1 cellular context compared by ENCODE assay signal in the genomic region with DNA sequence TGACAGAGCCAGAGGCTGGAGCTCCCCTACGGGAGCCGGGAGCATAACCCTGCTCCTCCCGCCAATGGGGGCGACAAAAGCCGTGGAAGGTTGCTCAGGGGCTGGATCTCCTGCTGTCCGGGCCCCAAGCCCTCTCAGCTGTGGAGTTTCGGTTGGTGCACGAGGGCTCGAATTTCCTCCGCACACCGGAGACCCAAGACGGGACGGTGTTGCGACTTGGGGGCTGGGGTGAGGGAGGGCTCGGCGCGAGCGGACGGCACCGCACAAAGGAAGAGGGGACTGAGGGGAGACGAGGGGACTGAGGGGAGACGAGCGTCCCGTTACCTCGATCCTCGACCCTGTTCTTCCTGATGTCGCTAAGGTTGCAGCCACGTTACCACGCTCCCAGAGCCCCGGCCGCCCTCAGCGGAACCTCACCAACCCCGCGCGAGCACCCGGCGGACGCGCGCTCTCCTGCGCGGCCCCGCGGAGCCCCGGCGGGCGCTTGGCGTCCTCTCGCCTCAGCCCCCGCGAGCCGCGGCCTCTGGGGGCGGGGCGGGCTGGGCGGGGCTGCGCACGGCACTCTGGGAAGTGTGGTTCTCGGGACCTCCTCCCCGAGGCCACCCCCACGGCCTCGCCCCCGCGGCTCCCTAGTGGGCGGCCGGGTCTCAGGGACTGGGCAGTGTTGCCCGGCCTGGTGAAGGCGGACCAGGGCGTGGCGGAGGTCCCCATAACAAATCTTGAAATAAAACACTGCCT.
A peak's percentile ranks its signal among the peaks of the same experiment; 100 is the strongest.
TF ChIP-seq lines count a peak whose summit lies in the region.

A gene (minus strand): TSS at position 525 of the 738 bp plus-strand sequence. CDS start 25,079 bp downstream, outside the sequence.

TF ChIP-seq in HEK293, 187 proteins besides CTCF, POLR2A, EP300 and RAD21 (continued from another document and continues in another):
- TF ChIP-seq, protein P1, sequence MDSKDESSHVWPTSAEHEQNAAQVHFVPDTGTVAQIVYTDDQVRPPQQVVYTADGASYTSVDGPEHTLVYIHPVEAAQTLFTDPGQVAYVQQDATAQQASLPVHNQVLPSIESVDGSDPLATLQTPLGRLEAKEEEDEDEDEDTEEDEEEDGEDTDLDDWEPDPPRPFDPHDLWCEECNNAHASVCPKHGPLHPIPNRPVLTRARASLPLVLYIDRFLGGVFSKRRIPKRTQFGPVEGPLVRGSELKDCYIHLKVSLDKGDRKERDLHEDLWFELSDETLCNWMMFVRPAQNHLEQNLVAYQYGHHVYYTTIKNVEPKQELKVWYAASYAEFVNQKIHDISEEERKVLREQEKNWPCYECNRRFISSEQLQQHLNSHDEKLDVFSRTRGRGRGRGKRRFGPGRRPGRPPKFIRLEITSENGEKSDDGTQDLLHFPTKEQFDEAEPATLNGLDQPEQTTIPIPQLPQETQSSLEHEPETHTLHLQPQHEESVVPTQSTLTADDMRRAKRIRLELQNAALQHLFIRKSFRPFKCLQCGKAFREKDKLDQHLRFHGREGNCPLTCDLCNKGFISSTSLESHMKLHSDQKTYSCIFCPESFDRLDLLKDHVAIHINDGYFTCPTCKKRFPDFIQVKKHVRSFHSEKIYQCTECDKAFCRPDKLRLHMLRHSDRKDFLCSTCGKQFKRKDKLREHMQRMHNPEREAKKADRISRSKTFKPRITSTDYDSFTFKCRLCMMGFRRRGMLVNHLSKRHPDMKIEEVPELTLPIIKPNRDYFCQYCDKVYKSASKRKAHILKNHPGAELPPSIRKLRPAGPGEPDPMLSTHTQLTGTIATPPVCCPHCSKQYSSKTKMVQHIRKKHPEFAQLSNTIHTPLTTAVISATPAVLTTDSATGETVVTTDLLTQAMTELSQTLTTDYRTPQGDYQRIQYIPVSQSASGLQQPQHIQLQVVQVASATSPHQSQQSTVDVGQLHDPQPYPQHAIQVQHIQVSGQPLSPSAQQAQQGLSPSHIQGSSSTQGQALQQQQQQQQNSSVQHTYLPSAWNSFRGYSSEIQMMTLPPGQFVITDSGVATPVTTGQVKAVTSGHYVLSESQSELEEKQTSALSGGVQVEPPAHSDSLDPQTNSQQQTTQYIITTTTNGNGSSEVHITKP (tag by site-specific recombination; IDR thresholded peaks at IDR 0.05), result peak; percentile 45
- TF ChIP-seq ZNF391 (tag by site-specific recombination; IDR thresholded peaks at IDR 0.05; ENCODE audit: borderline replicate concordance, low read depth) (peak; percentile 35; the same call in 1 of the 2 replicates), ZNF335 (tag by site-specific recombination; conservative IDR thresholded peaks at IDR 0.05) (peak; percentile 58), ZEB2 (tag by site-specific recombination; IDR thresholded peaks at IDR 0.05) (peak; percentile 56; the same call in 1 of the 2 replicates), ZNF654 (tag by site-specific recombination; IDR thresholded peaks at IDR 0.05; ENCODE audit: low read depth) (no peak), ZNF670 (tag by site-specific recombination; IDR thresholded peaks at IDR 0.05; ENCODE audit: low read depth) (no peak), ZNF558 (tag by site-specific recombination; IDR thresholded peaks at IDR 0.05) (no peak), EGR2 (tag by site-specific recombination; IDR thresholded peaks at IDR 0.05; ENCODE audit: low read depth) (peak; percentile 68), ZNF24 (tag by site-specific recombination; IDR thresholded peaks at IDR 0.05) (peak; percentile 62; the same call in 1 of the 2 replicates), ZBTB8A (tag by site-specific recombination; IDR thresholded peaks at IDR 0.05) (0 out of 2 replicates have a peak, but pooled peaks have one; percentile 15), GLIS1 (tag by site-specific recombination; IDR thresholded peaks at IDR 0.05) (peak; percentile 40; the same call in 1 of the 2 replicates), KLF8 (tag by site-specific recombination; IDR thresholded peaks at IDR 0.05) (0 out of 2 replicates have a peak, but pooled peaks have one; percentile 25), KLF1 (tag by site-specific recombination; IDR thresholded peaks at IDR 0.05) (peak; percentile 25; the same call in 1 of the 2 replicates), ZFP3 (tag by site-specific recombination; IDR thresholded peaks at IDR 0.05; ENCODE audit: low read depth) (no peak), OSR2 (tag by site-specific recombination; IDR thresholded peaks at IDR 0.05) (0 out of 2 replicates have a peak, but pooled peaks have one; percentile 6), OVOL3 (tag by site-specific recombination; IDR thresholded peaks at IDR 0.05) (peak; percentile 18; the same call in 1 of the 2 replicates), ZNF341 (tag by site-specific recombination; IDR thresholded peaks at IDR 0.05; ENCODE audit: low read depth) (0 out of 2 replicates have a peak, but pooled peaks have one; percentile 18), ZNF366 (tag by site-specific recombination; conservative IDR thresholded peaks at IDR 0.05) (peak; percentile 24; the same call in 1 of the 2 replicates), KLF9 (tag by site-specific recombination; IDR thresholded peaks at IDR 0.05; ENCODE audit: low read depth) (peak; percentile 70), ZNF501 (tag by site-specific recombination; IDR thresholded peaks at IDR 0.05) (peak; percentile 68; the same call in 1 of the 2 replicates), ZNF202 (tag by site-specific recombination; IDR thresholded peaks at IDR 0.05; ENCODE audit: borderline replicate concordance) (no peak), ZSCAN16 (tag by site-specific recombination; IDR thresholded peaks at IDR 0.05) (0 out of 2 replicates have a peak, but pooled peaks have one; percentile 49), ZBTB17 (tag by site-specific recombination; IDR thresholded peaks at IDR 0.05) (0 out of 2 replicates have a peak, but pooled peaks have one; percentile 10), ZNF600 (tag by site-specific recombination; IDR thresholded peaks at IDR 0.05) (peak; percentile 68)
- TF ChIP-seq, protein P2, sequence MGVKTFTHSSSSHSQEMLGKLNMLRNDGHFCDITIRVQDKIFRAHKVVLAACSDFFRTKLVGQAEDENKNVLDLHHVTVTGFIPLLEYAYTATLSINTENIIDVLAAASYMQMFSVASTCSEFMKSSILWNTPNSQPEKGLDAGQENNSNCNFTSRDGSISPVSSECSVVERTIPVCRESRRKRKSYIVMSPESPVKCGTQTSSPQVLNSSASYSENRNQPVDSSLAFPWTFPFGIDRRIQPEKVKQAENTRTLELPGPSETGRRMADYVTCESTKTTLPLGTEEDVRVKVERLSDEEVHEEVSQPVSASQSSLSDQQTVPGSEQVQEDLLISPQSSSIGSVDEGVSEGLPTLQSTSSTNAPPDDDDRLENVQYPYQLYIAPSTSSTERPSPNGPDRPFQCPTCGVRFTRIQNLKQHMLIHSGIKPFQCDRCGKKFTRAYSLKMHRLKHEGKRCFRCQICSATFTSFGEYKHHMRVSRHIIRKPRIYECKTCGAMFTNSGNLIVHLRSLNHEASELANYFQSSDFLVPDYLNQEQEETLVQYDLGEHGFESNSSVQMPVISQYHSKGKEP (tag by site-specific recombination; IDR thresholded peaks at IDR 0.05), result no peak
- TF ChIP-seq, protein P3, sequence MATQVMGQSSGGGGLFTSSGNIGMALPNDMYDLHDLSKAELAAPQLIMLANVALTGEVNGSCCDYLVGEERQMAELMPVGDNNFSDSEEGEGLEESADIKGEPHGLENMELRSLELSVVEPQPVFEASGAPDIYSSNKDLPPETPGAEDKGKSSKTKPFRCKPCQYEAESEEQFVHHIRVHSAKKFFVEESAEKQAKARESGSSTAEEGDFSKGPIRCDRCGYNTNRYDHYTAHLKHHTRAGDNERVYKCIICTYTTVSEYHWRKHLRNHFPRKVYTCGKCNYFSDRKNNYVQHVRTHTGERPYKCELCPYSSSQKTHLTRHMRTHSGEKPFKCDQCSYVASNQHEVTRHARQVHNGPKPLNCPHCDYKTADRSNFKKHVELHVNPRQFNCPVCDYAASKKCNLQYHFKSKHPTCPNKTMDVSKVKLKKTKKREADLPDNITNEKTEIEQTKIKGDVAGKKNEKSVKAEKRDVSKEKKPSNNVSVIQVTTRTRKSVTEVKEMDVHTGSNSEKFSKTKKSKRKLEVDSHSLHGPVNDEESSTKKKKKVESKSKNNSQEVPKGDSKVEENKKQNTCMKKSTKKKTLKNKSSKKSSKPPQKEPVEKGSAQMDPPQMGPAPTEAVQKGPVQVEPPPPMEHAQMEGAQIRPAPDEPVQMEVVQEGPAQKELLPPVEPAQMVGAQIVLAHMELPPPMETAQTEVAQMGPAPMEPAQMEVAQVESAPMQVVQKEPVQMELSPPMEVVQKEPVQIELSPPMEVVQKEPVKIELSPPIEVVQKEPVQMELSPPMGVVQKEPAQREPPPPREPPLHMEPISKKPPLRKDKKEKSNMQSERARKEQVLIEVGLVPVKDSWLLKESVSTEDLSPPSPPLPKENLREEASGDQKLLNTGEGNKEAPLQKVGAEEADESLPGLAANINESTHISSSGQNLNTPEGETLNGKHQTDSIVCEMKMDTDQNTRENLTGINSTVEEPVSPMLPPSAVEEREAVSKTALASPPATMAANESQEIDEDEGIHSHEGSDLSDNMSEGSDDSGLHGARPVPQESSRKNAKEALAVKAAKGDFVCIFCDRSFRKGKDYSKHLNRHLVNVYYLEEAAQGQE (tag by site-specific recombination; IDR thresholded peaks at IDR 0.05), result peak; percentile 30; the same call in 1 of the 2 replicates
- TF ChIP-seq, protein P4, sequence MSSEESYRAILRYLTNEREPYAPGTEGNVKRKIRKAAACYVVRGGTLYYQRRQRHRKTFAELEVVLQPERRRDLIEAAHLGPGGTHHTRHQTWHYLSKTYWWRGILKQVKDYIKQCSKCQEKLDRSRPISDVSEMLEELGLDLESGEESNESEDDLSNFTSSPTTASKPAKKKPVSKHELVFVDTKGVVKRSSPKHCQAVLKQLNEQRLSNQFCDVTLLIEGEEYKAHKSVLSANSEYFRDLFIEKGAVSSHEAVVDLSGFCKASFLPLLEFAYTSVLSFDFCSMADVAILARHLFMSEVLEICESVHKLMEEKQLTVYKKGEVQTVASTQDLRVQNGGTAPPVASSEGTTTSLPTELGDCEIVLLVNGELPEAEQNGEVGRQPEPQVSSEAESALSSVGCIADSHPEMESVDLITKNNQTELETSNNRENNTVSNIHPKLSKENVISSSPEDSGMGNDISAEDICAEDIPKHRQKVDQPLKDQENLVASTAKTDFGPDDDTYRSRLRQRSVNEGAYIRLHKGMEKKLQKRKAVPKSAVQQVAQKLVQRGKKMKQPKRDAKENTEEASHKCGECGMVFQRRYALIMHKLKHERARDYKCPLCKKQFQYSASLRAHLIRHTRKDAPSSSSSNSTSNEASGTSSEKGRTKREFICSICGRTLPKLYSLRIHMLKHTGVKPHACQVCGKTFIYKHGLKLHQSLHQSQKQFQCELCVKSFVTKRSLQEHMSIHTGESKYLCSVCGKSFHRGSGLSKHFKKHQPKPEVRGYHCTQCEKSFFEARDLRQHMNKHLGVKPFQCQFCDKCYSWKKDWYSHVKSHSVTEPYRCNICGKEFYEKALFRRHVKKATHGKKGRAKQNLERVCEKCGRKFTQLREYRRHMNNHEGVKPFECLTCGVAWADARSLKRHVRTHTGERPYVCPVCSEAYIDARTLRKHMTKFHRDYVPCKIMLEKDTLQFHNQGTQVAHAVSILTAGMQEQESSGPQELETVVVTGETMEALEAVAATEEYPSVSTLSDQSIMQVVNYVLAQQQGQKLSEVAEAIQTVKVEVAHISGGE (tag by site-specific recombination; conservative IDR thresholded peaks at IDR 0.05; ENCODE audit: low read depth), result 0 out of 2 replicates have a peak, but pooled peaks have one; percentile 34
- TF ChIP-seq, protein P5, sequence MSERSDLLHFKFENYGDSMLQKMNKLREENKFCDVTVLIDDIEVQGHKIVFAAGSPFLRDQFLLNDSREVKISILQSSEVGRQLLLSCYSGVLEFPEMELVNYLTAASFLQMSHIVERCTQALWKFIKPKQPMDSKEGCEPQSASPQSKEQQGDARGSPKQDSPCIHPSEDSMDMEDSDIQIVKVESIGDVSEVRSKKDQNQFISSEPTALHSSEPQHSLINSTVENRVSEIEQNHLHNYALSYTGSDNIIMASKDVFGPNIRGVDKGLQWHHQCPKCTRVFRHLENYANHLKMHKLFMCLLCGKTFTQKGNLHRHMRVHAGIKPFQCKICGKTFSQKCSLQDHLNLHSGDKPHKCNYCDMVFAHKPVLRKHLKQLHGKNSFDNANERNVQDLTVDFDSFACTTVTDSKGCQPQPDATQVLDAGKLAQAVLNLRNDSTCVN (tag by site-specific recombination; optimal IDR thresholded peaks at IDR 0.05), result peak; percentile 87
- TF ChIP-seq, protein P6, sequence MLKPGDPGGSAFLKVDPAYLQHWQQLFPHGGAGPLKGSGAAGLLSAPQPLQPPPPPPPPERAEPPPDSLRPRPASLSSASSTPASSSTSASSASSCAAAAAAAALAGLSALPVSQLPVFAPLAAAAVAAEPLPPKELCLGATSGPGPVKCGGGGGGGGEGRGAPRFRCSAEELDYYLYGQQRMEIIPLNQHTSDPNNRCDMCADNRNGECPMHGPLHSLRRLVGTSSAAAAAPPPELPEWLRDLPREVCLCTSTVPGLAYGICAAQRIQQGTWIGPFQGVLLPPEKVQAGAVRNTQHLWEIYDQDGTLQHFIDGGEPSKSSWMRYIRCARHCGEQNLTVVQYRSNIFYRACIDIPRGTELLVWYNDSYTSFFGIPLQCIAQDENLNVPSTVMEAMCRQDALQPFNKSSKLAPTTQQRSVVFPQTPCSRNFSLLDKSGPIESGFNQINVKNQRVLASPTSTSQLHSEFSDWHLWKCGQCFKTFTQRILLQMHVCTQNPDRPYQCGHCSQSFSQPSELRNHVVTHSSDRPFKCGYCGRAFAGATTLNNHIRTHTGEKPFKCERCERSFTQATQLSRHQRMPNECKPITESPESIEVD (tag by site-specific recombination; IDR thresholded peaks at IDR 0.05), result no peak
- TF ChIP-seq, protein P7, sequence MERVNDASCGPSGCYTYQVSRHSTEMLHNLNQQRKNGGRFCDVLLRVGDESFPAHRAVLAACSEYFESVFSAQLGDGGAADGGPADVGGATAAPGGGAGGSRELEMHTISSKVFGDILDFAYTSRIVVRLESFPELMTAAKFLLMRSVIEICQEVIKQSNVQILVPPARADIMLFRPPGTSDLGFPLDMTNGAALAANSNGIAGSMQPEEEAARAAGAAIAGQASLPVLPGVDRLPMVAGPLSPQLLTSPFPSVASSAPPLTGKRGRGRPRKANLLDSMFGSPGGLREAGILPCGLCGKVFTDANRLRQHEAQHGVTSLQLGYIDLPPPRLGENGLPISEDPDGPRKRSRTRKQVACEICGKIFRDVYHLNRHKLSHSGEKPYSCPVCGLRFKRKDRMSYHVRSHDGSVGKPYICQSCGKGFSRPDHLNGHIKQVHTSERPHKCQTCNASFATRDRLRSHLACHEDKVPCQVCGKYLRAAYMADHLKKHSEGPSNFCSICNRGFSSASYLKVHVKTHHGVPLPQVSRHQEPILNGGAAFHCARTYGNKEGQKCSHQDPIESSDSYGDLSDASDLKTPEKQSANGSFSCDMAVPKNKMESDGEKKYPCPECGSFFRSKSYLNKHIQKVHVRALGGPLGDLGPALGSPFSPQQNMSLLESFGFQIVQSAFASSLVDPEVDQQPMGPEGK (tag by site-specific recombination; IDR thresholded peaks at IDR 0.05), result peak; percentile 65
- TF ChIP-seq, protein P8, sequence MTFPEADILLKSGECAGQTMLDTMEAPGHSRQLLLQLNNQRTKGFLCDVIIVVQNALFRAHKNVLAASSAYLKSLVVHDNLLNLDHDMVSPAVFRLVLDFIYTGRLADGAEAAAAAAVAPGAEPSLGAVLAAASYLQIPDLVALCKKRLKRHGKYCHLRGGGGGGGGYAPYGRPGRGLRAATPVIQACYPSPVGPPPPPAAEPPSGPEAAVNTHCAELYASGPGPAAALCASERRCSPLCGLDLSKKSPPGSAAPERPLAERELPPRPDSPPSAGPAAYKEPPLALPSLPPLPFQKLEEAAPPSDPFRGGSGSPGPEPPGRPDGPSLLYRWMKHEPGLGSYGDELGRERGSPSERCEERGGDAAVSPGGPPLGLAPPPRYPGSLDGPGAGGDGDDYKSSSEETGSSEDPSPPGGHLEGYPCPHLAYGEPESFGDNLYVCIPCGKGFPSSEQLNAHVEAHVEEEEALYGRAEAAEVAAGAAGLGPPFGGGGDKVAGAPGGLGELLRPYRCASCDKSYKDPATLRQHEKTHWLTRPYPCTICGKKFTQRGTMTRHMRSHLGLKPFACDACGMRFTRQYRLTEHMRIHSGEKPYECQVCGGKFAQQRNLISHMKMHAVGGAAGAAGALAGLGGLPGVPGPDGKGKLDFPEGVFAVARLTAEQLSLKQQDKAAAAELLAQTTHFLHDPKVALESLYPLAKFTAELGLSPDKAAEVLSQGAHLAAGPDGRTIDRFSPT (tag by site-specific recombination; IDR thresholded peaks at IDR 0.05), result peak; percentile 82
